ENCODE assay signal across 1 cellular context in the genomic region with DNA sequence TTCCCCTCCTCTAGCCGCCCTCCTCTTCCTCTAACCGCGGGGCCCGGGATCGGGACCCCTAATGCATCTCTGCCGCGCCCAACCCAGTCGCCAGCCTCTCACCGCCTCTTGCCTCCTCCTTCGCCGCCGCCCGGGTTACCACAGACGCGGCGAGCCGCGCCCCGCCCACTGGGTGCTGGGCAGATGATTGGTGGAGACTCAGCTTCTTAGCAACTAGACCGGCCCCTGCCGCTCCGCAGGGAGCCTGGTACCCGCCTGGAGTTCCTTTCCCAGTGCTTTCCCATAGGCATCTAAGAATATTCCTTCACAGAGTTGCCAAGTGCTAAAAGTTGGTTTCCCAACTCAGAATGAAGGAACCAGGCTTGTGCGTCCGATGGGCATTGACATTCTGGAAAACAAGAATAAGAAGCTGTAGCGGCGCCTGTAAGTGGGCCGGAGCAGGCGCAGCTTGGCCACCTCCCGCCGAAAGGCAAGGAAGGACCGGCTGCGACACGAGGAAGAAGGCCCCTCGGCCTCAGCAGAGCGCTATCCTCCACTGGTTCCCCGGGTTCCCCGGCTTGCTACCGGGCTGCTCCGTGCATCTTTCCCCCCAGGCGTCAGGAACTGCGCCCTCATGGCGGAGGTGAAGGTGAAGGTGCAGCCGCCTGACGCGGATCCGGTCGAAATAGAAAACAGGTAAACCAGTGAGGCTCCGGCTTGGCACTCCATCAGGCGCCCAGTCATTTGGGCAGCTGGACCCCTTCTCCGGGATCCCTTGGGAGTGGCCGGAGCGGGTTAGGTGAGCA.
TF ChIP-seq lines count a peak whose summit lies in the region.

TSS of gene DZANK1 (minus strand) at position 137 of the 785 bp plus-strand sequence. CDS start 1,672 bp downstream, outside the sequence.
A gene with protein sequence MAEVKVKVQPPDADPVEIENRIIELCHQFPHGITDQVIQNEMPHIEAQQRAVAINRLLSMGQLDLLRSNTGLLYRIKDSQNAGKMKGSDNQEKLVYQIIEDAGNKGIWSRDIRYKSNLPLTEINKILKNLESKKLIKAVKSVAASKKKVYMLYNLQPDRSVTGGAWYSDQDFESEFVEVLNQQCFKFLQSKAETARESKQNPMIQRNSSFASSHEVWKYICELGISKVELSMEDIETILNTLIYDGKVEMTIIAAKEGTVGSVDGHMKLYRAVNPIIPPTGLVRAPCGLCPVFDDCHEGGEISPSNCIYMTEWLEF (plus strand): TSS at position 497 of the 785 bp plus-strand sequence. CDS start 117 bp downstream, at position 614.

TF ChIP-seq in HepG2, 621 proteins besides CTCF, POLR2A, EP300 and RAD21 (continued from another document and continues in another):
- TF ChIP-seq ZNF33A (CRISPR knock-in tag; IDR thresholded peaks at IDR 0.05; ENCODE audit: borderline replicate concordance), result peak; percentile 36; the same call in 1 of the 2 replicates
- TF ChIP-seq ZNF460 (CRISPR knock-in tag; IDR thresholded peaks at IDR 0.05; ENCODE audit: borderline replicate concordance), result no peak
- peak; percentile 96 for TF ChIP-seq KMT2A (CRISPR knock-in tag; IDR thresholded peaks at IDR 0.05)
- TF ChIP-seq SAFB2 (CRISPR knock-in tag; IDR thresholded peaks at IDR 0.05; ENCODE audit: borderline replicate concordance, low read depth), result no peak
- peak; percentile 87; the same call in 1 of the 2 replicates for TF ChIP-seq KLF6 (CRISPR knock-in tag; IDR thresholded peaks at IDR 0.05)
- TF ChIP-seq GLI4 (CRISPR knock-in tag; IDR thresholded peaks at IDR 0.05; ENCODE audit: borderline replicate concordance), result peak; percentile 69; the same call in 1 of the 2 replicates
- TF ChIP-seq NR2F1 (CRISPR knock-in tag; IDR thresholded peaks at IDR 0.05), result 0 out of 4 replicates have a peak, but pooled peaks of 1 of the 2 experiments have one; percentile 7
- TF ChIP-seq, protein P1, sequence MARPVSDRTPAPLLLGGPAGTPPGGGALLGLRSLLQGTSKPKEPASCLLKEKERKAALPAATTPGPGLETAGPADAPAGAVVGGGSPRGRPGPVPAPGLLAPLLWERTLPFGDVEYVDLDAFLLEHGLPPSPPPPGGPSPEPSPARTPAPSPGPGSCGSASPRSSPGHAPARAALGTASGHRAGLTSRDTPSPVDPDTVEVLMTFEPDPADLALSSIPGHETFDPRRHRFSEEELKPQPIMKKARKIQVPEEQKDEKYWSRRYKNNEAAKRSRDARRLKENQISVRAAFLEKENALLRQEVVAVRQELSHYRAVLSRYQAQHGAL (CRISPR knock-in tag; IDR thresholded peaks at IDR 0.05; ENCODE audit: not compliant biosample characterization), result no peak
- peak; percentile 89; the same call in 1 of the 2 replicates for TF ChIP-seq MEIS1 (CRISPR knock-in tag; IDR thresholded peaks at IDR 0.05; ENCODE audit: borderline replicate concordance)
- TF ChIP-seq PRDM4 (CRISPR knock-in tag; IDR thresholded peaks at IDR 0.05; ENCODE audit: borderline replicate concordance), result no peak
- TF ChIP-seq ZNF556 (CRISPR knock-in tag; IDR thresholded peaks at IDR 0.05; ENCODE audit: borderline replicate concordance), result no peak
- TF ChIP-seq ZNF10 (CRISPR knock-in tag; IDR thresholded peaks at IDR 0.05; ENCODE audit: borderline replicate concordance, low read depth), result no peak
- no peak for TF ChIP-seq ZNF234 (CRISPR knock-in tag; conservative IDR thresholded peaks at IDR 0.05)
- TF ChIP-seq ZNF256 (CRISPR knock-in tag; conservative IDR thresholded peaks at IDR 0.05), result peak; percentile 70; the same call in 1 of the 2 replicates
- TF ChIP-seq, protein P2, sequence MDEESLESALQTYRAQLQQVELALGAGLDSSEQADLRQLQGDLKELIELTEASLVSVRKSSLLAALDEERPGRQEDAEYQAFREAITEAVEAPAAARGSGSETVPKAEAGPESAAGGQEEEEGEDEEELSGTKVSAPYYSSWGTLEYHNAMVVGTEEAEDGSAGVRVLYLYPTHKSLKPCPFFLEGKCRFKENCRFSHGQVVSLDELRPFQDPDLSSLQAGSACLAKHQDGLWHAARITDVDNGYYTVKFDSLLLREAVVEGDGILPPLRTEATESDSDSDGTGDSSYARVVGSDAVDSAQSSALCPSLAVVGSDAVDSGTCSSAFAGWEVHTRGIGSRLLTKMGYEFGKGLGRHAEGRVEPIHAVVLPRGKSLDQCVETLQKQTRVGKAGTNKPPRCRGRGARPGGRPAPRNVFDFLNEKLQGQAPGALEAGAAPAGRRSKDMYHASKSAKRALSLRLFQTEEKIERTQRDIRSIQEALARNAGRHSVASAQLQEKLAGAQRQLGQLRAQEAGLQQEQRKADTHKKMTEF (CRISPR knock-in tag; IDR thresholded peaks at IDR 0.05), result peak; percentile 98
- no peak for TF ChIP-seq ZMYM2 (CRISPR knock-in tag; IDR thresholded peaks at IDR 0.05)
- peak; percentile 92 for TF ChIP-seq RFXAP (CRISPR knock-in tag; IDR thresholded peaks at IDR 0.05; ENCODE audit: borderline replicate concordance)
- no peak; the same call in 1 of the 2 replicates for TF ChIP-seq MLX (CRISPR knock-in tag; IDR thresholded peaks at IDR 0.05)
- peak; percentile 32; the same call in 1 of the 2 replicates for TF ChIP-seq MYPOP (CRISPR knock-in tag; IDR thresholded peaks at IDR 0.05)
- TF ChIP-seq, protein P3, sequence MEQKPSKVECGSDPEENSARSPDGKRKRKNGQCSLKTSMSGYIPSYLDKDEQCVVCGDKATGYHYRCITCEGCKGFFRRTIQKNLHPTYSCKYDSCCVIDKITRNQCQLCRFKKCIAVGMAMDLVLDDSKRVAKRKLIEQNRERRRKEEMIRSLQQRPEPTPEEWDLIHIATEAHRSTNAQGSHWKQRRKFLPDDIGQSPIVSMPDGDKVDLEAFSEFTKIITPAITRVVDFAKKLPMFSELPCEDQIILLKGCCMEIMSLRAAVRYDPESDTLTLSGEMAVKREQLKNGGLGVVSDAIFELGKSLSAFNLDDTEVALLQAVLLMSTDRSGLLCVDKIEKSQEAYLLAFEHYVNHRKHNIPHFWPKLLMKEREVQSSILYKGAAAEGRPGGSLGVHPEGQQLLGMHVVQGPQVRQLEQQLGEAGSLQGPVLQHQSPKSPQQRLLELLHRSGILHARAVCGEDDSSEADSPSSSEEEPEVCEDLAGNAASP (CRISPR knock-in tag; IDR thresholded peaks at IDR 0.05; ENCODE audit: borderline replicate concordance), result peak; percentile 80
- no peak; the same call in 1 of the 2 replicates for TF ChIP-seq TFDP1 (CRISPR knock-in tag; IDR thresholded peaks at IDR 0.05; ENCODE audit: borderline replicate concordance)
- TF ChIP-seq HDAC1 (CRISPR knock-in tag; IDR thresholded peaks at IDR 0.05), result peak; percentile 100
- peak; percentile 87 for TF ChIP-seq ERF (CRISPR knock-in tag; IDR thresholded peaks at IDR 0.05)
- no peak for TF ChIP-seq MATR3 (CRISPR knock-in tag; IDR thresholded peaks at IDR 0.05)
- TF ChIP-seq NFKB2 (CRISPR knock-in tag; IDR thresholded peaks at IDR 0.05; ENCODE audit: borderline replicate concordance), result peak; percentile 87; the same call in 1 of the 2 replicates
- no peak for TF ChIP-seq DDIT3 (CRISPR knock-in tag; IDR thresholded peaks at IDR 0.05)
- no peak for TF ChIP-seq RORA (CRISPR knock-in tag; IDR thresholded peaks at IDR 0.05)
- no peak for TF ChIP-seq ZBTB3 (CRISPR knock-in tag; IDR thresholded peaks at IDR 0.05; ENCODE audit: borderline replicate concordance, low read depth)
- TF ChIP-seq FOXJ3 (CRISPR knock-in tag; IDR thresholded peaks at IDR 0.05; ENCODE audit: borderline replicate concordance), result peak; percentile 86; the same call in 1 of the 2 replicates
- TF ChIP-seq LBX2 (CRISPR knock-in tag; IDR thresholded peaks at IDR 0.05; ENCODE audit: borderline replicate concordance), result 0 out of 2 replicates have a peak, but pooled peaks have one; percentile 1
- TF ChIP-seq ZNF678 (CRISPR knock-in tag; IDR thresholded peaks at IDR 0.05), result no peak
- TF ChIP-seq ZNF337 (CRISPR knock-in tag; IDR thresholded peaks at IDR 0.05; ENCODE audit: borderline replicate concordance, low read depth), result peak; percentile 92; the same call in 1 of the 2 replicates
- TF ChIP-seq, protein P4, sequence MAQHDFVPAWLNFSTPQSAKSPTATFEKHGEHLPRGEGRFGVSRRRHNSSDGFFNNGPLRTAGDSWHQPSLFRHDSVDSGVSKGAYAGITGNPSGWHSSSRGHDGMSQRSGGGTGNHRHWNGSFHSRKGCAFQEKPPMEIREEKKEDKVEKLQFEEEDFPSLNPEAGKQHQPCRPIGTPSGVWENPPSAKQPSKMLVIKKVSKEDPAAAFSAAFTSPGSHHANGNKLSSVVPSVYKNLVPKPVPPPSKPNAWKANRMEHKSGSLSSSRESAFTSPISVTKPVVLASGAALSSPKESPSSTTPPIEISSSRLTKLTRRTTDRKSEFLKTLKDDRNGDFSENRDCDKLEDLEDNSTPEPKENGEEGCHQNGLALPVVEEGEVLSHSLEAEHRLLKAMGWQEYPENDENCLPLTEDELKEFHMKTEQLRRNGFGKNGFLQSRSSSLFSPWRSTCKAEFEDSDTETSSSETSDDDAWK (CRISPR knock-in tag; IDR thresholded peaks at IDR 0.05), result no peak
- peak; percentile 44; the same call in 1 of the 2 replicates for TF ChIP-seq ZNF292 (CRISPR knock-in tag; IDR thresholded peaks at IDR 0.05; ENCODE audit: borderline replicate concordance, low read depth)
- no peak; the same call in 1 of the 2 replicates for TF ChIP-seq SNAI1 (CRISPR knock-in tag; IDR thresholded peaks at IDR 0.05; ENCODE audit: borderline replicate concordance)
- TF ChIP-seq KDM6A (CRISPR knock-in tag; IDR thresholded peaks at IDR 0.05; ENCODE audit: low read depth), result no peak
- TF ChIP-seq ZNF619 (CRISPR knock-in tag; IDR thresholded peaks at IDR 0.05), result peak; percentile 20; the same call in 1 of the 2 replicates
- TF ChIP-seq NR2F6 (IDR thresholded peaks at IDR 0.05), result no peak
- TF ChIP-seq NR2F6 (CRISPR knock-in tag; IDR thresholded peaks at IDR 0.05), result peak; percentile 33; the same call in 1 of the 2 replicates
- TF ChIP-seq ZBTB7A (CRISPR knock-in tag; IDR thresholded peaks at IDR 0.05), result peak; percentile 33; the same call in 1 of the 2 replicates
- TF ChIP-seq ZNF331 (CRISPR knock-in tag; IDR thresholded peaks at IDR 0.05), result peak; percentile 72; the same call in 1 of the 2 replicates
- no peak; the same call in 1 of the 2 replicates for TF ChIP-seq RFX5 (IDR thresholded peaks at IDR 0.05; ENCODE audit: low read depth, low read length)
- TF ChIP-seq ZXDC (CRISPR knock-in tag; IDR thresholded peaks at IDR 0.05), result no peak
- no peak for TF ChIP-seq ZNF225 (CRISPR knock-in tag; IDR thresholded peaks at IDR 0.05)
